5 cellular contexts compared by ENCODE assay signal in the genomic region with DNA sequence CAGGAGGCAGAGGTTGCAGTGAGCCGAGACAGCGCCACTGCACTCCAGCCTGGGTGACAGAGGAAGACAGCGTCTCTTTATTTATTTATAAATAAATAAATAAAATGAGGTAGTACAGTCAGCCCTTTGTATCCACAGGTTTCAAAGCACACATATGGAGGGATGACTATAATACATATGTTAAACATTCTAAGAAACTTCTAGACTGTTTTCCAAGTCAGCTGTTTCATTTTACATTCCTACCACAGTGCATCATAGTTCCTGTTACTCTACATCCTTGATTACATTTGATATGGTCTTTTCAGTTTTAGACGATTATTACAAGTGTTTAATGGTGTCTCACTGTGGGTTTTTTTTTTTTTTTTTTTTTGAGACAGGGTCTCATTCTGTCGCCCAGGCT.
"Had no signal": no experiment of that assay in that cellular context is flagged by ENCODE, and none has a peak within 500 bp of the region (broad histone marks: within the 10 kb centered on the region; RNA-seq: fewer than 3 reads in every experiment).

No MANE protein-coding gene starts in this region.

- H3K27me3 Mint-ChIP-seq: IgD-negative memory B cell had no signal

- DNase-seq: H9, HCEC 1CT, KBM-7 had no signal

- H3K4me1 Mint-ChIP-seq: GM23338, H9 had no signal

- H2AFZ ChIP-seq: GM23338 had no signal

- H3K4me3 Mint-ChIP-seq: GM23338, H9, IgD-negative memory B cell had no signal

- ATAC-seq: GM23338 had no signal

- H3K4me3 ChIP-seq: GM23338 had no signal

- H3K9me3 Mint-ChIP-seq: GM23338 had no signal

- H3K27ac Mint-ChIP-seq: GM23338, H9, IgD-negative memory B cell had no signal

- H3K4me2 ChIP-seq: GM23338 had no signal
